18 cellular contexts compared by ENCODE assay signal in genomic region chr2:214503568-214503967, GRCh38.
"Had no signal": no experiment of that assay in that cellular context is flagged by ENCODE, and none has a peak within 500 bp of the region (broad histone marks: within the 10 kb centered on the region; RNA-seq: fewer than 3 reads in every experiment).

No MANE protein-coding gene starts in this region.

- H3K36me3 ChIP-seq: gastrocnemius medialis, heart right ventricle, neural progenitor cell, spleen, stomach, thoracic aorta, upper lobe of right lung had no signal

- H3K27me3 ChIP-seq: dorsolateral prefrontal cortex, gastrocnemius medialis, heart right ventricle, neural progenitor cell, spleen, stomach, upper lobe of right lung had no signal

- H3K27ac ChIP-seq: gastrocnemius medialis, neural progenitor cell, spleen, stomach, thoracic aorta, upper lobe of right lung had no signal

- H3K4me3 ChIP-seq: dorsolateral prefrontal cortex, gastrocnemius medialis, heart right ventricle, neural progenitor cell, spleen, stomach, thoracic aorta, upper lobe of right lung had no signal

- ATAC-seq: activated CD8-positive, alpha-beta T cell treated with anti-CD3 and anti-CD28 coated beads for 36 hours; gastrocnemius medialis; heart right ventricle; sciatic nerve; upper lobe of right lung had no signal

- H3K9me3 ChIP-seq: gastrocnemius medialis, heart right ventricle, spleen, stomach, thoracic aorta, upper lobe of right lung had no signal

- H3K4me1 ChIP-seq: gastrocnemius medialis, neural progenitor cell, spleen, stomach, upper lobe of right lung had no signal

- DNase-seq: activated B cell treated with CpG ODN at 0.5 μM for 24 hours; activated CD4-positive, alpha-beta T cell treated with anti-CD3 and anti-CD28 coated beads for 48 hours; activated CD8-positive, alpha-beta memory T cell treated with anti-CD3 and anti-CD28 coated beads, Interleukin-2, amount 50 U/mL, for 4 hours; activated CD8-positive, alpha-beta T cell treated with anti-CD3 and anti-CD28 coated beads for 36 hours; activated gamma-delta T cell treated with Interleukin-2 at 50 U/mL for 16 hours; amniotic stem cell; dorsolateral prefrontal cortex; endodermal cell; gastrocnemius medialis; heart right ventricle; mammary epithelial cell; spleen; stimulated activated CD4-positive, alpha-beta T cell treated with anti-CD3 and anti-CD28 coated beads, Interleukin-1b, Interleukin-23, amount 100 ng/mL, for 48 hours; stomach; upper lobe of right lung had no signal
